24 cellular contexts compared by ENCODE assay signal in genomic region chr3:155270485-155271342, GRCh38. TPM values are rescaled to one million over a fixed set of nuclear protein-coding genes. Genes with fewer than 3 reads are reported as not detected.
DNase-seq lines count a peak whose midpoint lies in the region; ATAC-seq, FAIRE-seq and TF ChIP-seq lines count a peak whose summit lies in the region.
"Had no signal": no experiment of that assay in that cellular context is flagged by ENCODE, and none has a peak within 500 bp of the region (broad histone marks: within the 10 kb centered on the region; RNA-seq: fewer than 3 reads in every experiment).

No MANE protein-coding gene starts in this region.

- intact Hi-C loops in K562 (cut with micrococcal nuclease) = no loop called here

- DNase-seq in GM23248 (peak; percentile 20), NB4 (ENCODE audit: low read depth) (peak; percentile 34), K562 (ENCODE audit: extremely low read depth in 1 of 4, low spot score in 3 of 4) (peak; percentile 22 to 78 (median 54)), myocyte (ENCODE audit: low read depth) (peak; percentile 16), GF-D8 (lab: John Stamatoyannopoulos, UW) (no peak)
- DNase-seq: activated CD4-positive, alpha-beta T cell treated with anti-CD3 and anti-CD28 coated beads for 1 hour; activated gamma-delta T cell treated with Interleukin-2 at 50 U/mL for 16 hours; effector CD4-positive, alpha-beta T cell; GOT3; KG1; NCI-H510A treated with DMSO at 0.1 percent for 48 hours; Peyer's patch; stimulated activated CD4-positive, alpha-beta T cell treated with anti-CD3 and anti-CD28 coated beads, Interleukin-2, amount 100 ng/mL, for 48 hours; stimulated activated CD8-positive, alpha-beta memory T cell treated with anti-CD3 and anti-CD28 coated beads, Interleukin-4, amount 100 ng/mL, for 48 hours; T-helper 17 cell; transverse colon had no signal

- no peaks in the 10 kb centered on the region for H3K9me1 ChIP-seq in K562 (ENCODE audit: control insufficient read depth, insufficient read depth, low read length)

- no peaks in the 10 kb centered on the region for H4K20me1 ChIP-seq in GM23248 (ENCODE audit: insufficient read depth)
- H4K20me1 ChIP-seq in K562 (replicated peaks; ENCODE audit: control insufficient read depth, insufficient read depth, low read length) = no peaks in the 10 kb centered on the region

- POLR2A ChIA-PET in K562 (lab: Yijun Ruan, JAX) = interaction anchor here (0.7 to 1.5 kb wide), 4 partner anchors 16 to 105 kb away, joined by 3 to 4 read pairs (median 4); no protein-coding TSS in a partner anchor

- no peaks in the 10 kb centered on the region for H3K36me3 ChIP-seq in GM23248 (ENCODE audit: low read depth)
- no peaks in the 10 kb centered on the region for H3K36me3 ChIP-seq in K562 (ENCODE audit: control insufficient read depth, insufficient read depth, low read length)
- H3K36me3 ChIP-seq: Peyer's patch, right atrium auricular region, transverse colon had no signal

- WGBS in GM23248 (ENCODE audit: low coverage in 1 of 2, low lambda C conversion rate in 2 of 2, missing lambda C conversion rate in 2 of 2), 2 experiments = 72 to 74% methylated on average over 8 of the region's 8 CpGs
- 0% methylated on average over 8 of the region's 8 CpGs for WGBS in K562 (ENCODE audit: insufficient coverage, low coverage, missing lambda C conversion rate)

- in situ Hi-C loops in GM23248 (cut with MboI) = no loop called here
- in situ Hi-C loops in K562 (cut with MboI) = no loop called here

- H3K27ac ChIP-seq in GM23248 = no peak overlapping the region
- H3K27ac ChIP-seq in K562 (ENCODE audit: extremely low read depth, low read depth, low read length) = peak overlapping the region; percentile 88
- H3K27ac ChIP-seq: Peyer's patch, right atrium auricular region, transverse colon had no signal

- TF ChIP-seq CTCF in NB4 (IDR thresholded peaks at IDR 0.05; ENCODE audit: low read depth, low read length) = no peak
- no peak for TF ChIP-seq CTCF in K562 (IDR thresholded peaks at IDR 0.05 in 2 of 3, conservative IDR thresholded peaks at IDR 0.05 in 1 of 3; ENCODE audit: insufficient read depth in 2 of 3, low read depth in 1 of 3, low read length in 3 of 3)

- H3K27me3 ChIP-seq in GM23248 (replicated peaks; ENCODE audit: insufficient read depth) (no peaks in the 10 kb centered on the region), K562 (ENCODE audit: control insufficient read depth in 2 of 2, insufficient read depth in 2 of 2, low read length in 2 of 2) (no peaks in the 10 kb centered on the region)
- H3K27me3 ChIP-seq: Peyer's patch, right atrium auricular region, transverse colon had no signal

- FAIRE-seq in K562 (lab: Jason Lieb, UNC) = peak; percentile 73
- FAIRE-seq: frontal cortex had no signal

- no TSS peak for BruUV-seq in K562 (replicated peaks; lab: Mats Ljungman, UMichigan)

- no peak overlapping the region for H3K9ac ChIP-seq in GM23248
- H3K9ac ChIP-seq in K562 (ENCODE audit: insufficient read depth in 1 of 2, low read depth in 2 of 2, low read length in 2 of 2) = peak overlapping the region; percentile 75 to 77

- H3K4me1 ChIP-seq in GM23248 (ENCODE audit: insufficient read depth) = peaks cover 3% of the 10 kb centered on the region; the same call in 1 of the 2 replicates
- peaks cover 10 to 22% of the 10 kb centered on the region in 2 experiments for H3K4me1 ChIP-seq in K562 (replicated peaks in 1 of 2; ENCODE audit: control insufficient read depth in 2 of 2, insufficient read depth in 2 of 2, low read length in 2 of 2)
- H3K4me1 ChIP-seq: Peyer's patch, right atrium auricular region, transverse colon had no signal

- no peaks in the 10 kb centered on the region for H3K79me2 ChIP-seq in GM23248 (ENCODE audit: insufficient read depth)
- H3K79me2 ChIP-seq in K562 (ENCODE audit: control insufficient read depth, insufficient read depth, low read length) = no peaks in the 10 kb centered on the region

- H3K4me2 ChIP-seq in GM23248 (ENCODE audit: unreplicated experiment) (no peak overlapping the region), K562 (ENCODE audit: insufficient read depth, low read length) (peak overlapping the region; percentile 76)

- H3K4me3 ChIP-seq in GM23248 = no peak overlapping the region
- no peak overlapping the region for H3K4me3 ChIP-seq in NB4 (ENCODE audit: low read depth, low read length)
- H3K4me3 ChIP-seq in K562 = peak overlapping the region; percentile 10; the same call in 1 of the 2 replicates
- H3K4me3 ChIP-seq: Peyer's patch, right atrium auricular region, transverse colon had no signal

- no peaks in the 10 kb centered on the region for H3K9me2 ChIP-seq in GM23248 (ENCODE audit: insufficient read depth)

- H2AFZ ChIP-seq in GM23248 = peak overlapping the region; percentile 55; the same call in 1 of the 2 replicates
- H2AFZ ChIP-seq in K562 (ENCODE audit: low read depth, low read length) = peak overlapping the region; percentile 98

- CTCF ChIA-PET in K562 (lab: Yijun Ruan, JAX; ENCODE audit: low intra/inter-chr PET ratio) = no interaction called here

- H3F3A ChIP-seq in GM23248 (ENCODE audit: insufficient read depth) = no peaks in the 10 kb centered on the region

- peak; percentile 50; the same call in 1 of the 2 replicates for TF ChIP-seq EP300 in K562 (IDR thresholded peaks at IDR 0.05; ENCODE audit: low read length)

- no peak for TF ChIP-seq RAD21 in K562 (CRISPR knock-in tag; conservative IDR thresholded peaks at IDR 0.05 in 1 of 2, IDR thresholded peaks at IDR 0.05 in 1 of 2)

- ATAC-seq in K562 (peak; percentile 88), HG02840 (IDR thresholded peaks at IDR 0.05; ENCODE audit: low FRiP score, unreplicated experiment) (no peak), GM18861 (IDR thresholded peaks at IDR 0.05; ENCODE audit: unreplicated experiment) (no peak), HG02623 (IDR thresholded peaks at IDR 0.05; ENCODE audit: unreplicated experiment) (no peak)
- ATAC-seq: T-helper 17 cell had no signal

- H3K9me3 ChIP-seq in GM23248 (ENCODE audit: low read depth) (no peaks in the 10 kb centered on the region), K562 (replicated peaks; ENCODE audit: control insufficient read depth, insufficient read depth, low read depth, low read length) (no peaks in the 10 kb centered on the region)
- H3K9me3 ChIP-seq: Peyer's patch, right atrium auricular region, transverse colon had no signal

- TF ChIP-seq POLR2A in NB4 (IDR thresholded peaks at IDR 0.05; ENCODE audit: extremely low read depth, insufficient read length) (no peak), K562 (conservative IDR thresholded peaks at IDR 0.05) (no peak)

TF ChIP-seq in K562, 482 proteins besides CTCF, POLR2A, EP300 and RAD21 (continues in another document):
- TF ChIP-seq RNF2 (IDR thresholded peaks at IDR 0.05) (peak; percentile 43; the same call in 1 of the 2 replicates), PHF21A (IDR thresholded peaks at IDR 0.05; ENCODE audit: borderline replicate concordance, low read depth) (0 out of 2 replicates have a peak, but pooled peaks have one; percentile 15), MAFF (IDR thresholded peaks at IDR 0.05; ENCODE audit: low read length) (peak; percentile 44; the same call in 1 of the 2 replicates), GATAD2A (IDR thresholded peaks at IDR 0.05) (0 out of 2 replicates have a peak, but pooled peaks have one; percentile 51), MTA3 (IDR thresholded peaks at IDR 0.05; ENCODE audit: borderline replicate concordance) (peak; percentile 25; the same call in 1 of the 2 replicates), ZKSCAN1 (IDR thresholded peaks at IDR 0.05; ENCODE audit: low read depth, low read length) (no peak), TARDBP (IDR thresholded peaks at IDR 0.05) (no peak), LEF1 (IDR thresholded peaks at IDR 0.05) (0 out of 2 replicates have a peak, but pooled peaks have one; percentile 12), MAFK (IDR thresholded peaks at IDR 0.05; ENCODE audit: low read length) (peak; percentile 56)
- TF ChIP-seq, protein P1, sequence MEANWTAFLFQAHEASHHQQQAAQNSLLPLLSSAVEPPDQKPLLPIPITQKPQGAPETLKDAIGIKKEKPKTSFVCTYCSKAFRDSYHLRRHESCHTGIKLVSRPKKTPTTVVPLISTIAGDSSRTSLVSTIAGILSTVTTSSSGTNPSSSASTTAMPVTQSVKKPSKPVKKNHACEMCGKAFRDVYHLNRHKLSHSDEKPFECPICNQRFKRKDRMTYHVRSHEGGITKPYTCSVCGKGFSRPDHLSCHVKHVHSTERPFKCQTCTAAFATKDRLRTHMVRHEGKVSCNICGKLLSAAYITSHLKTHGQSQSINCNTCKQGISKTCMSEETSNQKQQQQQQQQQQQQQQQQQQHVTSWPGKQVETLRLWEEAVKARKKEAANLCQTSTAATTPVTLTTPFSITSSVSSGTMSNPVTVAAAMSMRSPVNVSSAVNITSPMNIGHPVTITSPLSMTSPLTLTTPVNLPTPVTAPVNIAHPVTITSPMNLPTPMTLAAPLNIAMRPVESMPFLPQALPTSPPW (CRISPR knock-in tag; IDR thresholded peaks at IDR 0.05) = peak; percentile 40; the same call in 1 of the 2 replicates

RNA-seq across cellular contexts. Expression of gene STRIT1, which starts 22.8 kb away (rescaled TPM):
- not detected in 2 replicates for total RNA-seq in GM23248 (2014; rRNA removed; shearing (Covaris generic))
- polyA plus RNA-seq in GM23248 (2016; fragmentation: Nextera tagmentation; extraction: Ambion mirVana) (not detected in 2 replicates), K562 (2011; rRNA removed) (not detected in 2 replicates), K562 (2014; fragmentation: Illumina TruSeq; extraction: Trizol) (not detected in 2 replicates), K562 (2014; fragmentation: Nextera tagmentation; extraction: Ambion mirVana) (not detected), K562 (2014; rRNA removed) (not detected in 2 replicates)
- not detected in 2 replicates for total RNA-seq in K562 (2011; cell fraction: chromatin; rRNA removed; ENCODE audit: low replicate concordance)
- not detected in 2 replicates for total RNA-seq in K562 (2011; cell fraction: nucleolus; rRNA removed)
- total RNA-seq in K562 (2011; cell fraction: nucleoplasm; rRNA removed) = not detected in 2 replicates
- total RNA-seq in K562 (2014; rRNA removed) (not detected in 2 replicates), K562 (2014; rRNA removed; fragmentation: Illumina TruSeq; extraction: Trizol) (not detected in 2 replicates), K562 (2015; rRNA removed; fragmentation: Illumina TruSeq; extraction: Trizol) (not detected in 2 replicates), K562 (2021) (not detected in 2 replicates), myocyte (0.48 TPM in 1 of 2 replicates, not detected in the other)
- polyA plus RNA-seq in K562 (2011; cell fraction: cytosol; rRNA removed) = not detected in 2 replicates
- polyA plus RNA-seq in K562 (2011; cell fraction: nucleus; rRNA removed) = not detected in 2 replicates
- not detected in 2 replicates for polyA plus RNA-seq in K562 (2012)
- not detected in 2 replicates for polyA minus RNA-seq in K562 (2011; rRNA and poly(A)+ RNA removed)
- not detected in 2 replicates for polyA minus RNA-seq in K562 (2011; cell fraction: cytosol; rRNA and poly(A)+ RNA removed)
- not detected in 2 replicates for polyA minus RNA-seq in K562 (2011; cell fraction: nucleus; rRNA and poly(A)+ RNA removed)
- 0.15 TPM for polyA plus RNA-seq in myocyte (2012)
- total RNA-seq: lung microvascular endothelial cell, neural crest cell, Peyer's patch, right atrium auricular region, T-helper 17 cell had no signal
- polyA plus RNA-seq: BJ had no signal
